In the genomic region with DNA sequence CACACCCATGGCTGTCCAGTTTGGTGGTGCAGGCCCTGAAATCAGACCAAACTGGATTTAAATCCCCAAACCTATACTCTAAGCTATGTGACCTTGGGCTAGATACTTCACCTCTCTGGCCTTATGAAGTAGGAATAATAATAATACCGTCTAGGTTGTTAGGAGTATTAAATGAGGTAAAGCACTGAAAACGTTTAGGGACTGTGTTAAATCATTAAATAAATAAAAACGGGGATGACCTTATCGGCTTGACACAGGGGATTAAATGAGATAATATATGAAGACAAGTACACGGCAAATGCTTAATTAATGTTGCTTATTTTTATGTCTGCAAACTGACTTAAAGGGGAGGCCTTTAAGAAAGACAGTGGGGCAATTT, we compare ENCODE assay signal across 8 cellular contexts. TPM values are rescaled to one million over a fixed set of nuclear protein-coding genes. Genes with fewer than 3 reads are reported as not detected.
DNase-seq lines count a peak whose midpoint lies in the region; ATAC-seq and TF ChIP-seq lines count a peak whose summit lies in the region.

No MANE protein-coding gene starts in this region.

- H3K36me3 ChIP-seq in SJCRH30 (no peaks in the 10 kb centered on the region), esophagus squamous epithelium (no peaks in the 10 kb centered on the region)

- peak overlapping the region; percentile 88 for H3K27ac Mint-ChIP-seq in Calu3 (ENCODE audit: unreplicated experiment)
- H3K27ac Mint-ChIP-seq in progenitor cell of endocrine pancreas = peak overlapping the region; percentile 94

- BruUV-seq in Calu3 (replicated peaks; lab: Mats Ljungman, UMichigan) = no TSS peak

- H3K27ac ChIP-seq in SJCRH30 = peak overlapping the region; percentile 7; the same call in 1 of the 2 replicates
- H3K27ac ChIP-seq in esophagus squamous epithelium = peak overlapping the region; percentile 84 to 91 (median 88)

- WGBS in esophagus squamous epithelium, 2 donors = 26 to 38% methylated on average over 5 of the region's 5 CpGs

- H3K4me3 Mint-ChIP-seq in Calu3 (ENCODE audit: low read depth, unreplicated experiment) (peak overlapping the region; percentile 98), progenitor cell of endocrine pancreas (ENCODE audit: low read depth) (peak overlapping the region; percentile 98)

- intact Hi-C loops in Calu3 (cut with micrococcal nuclease; ENCODE audit: unreplicated experiment) = no loop called here
- intact Hi-C loops in esophagus squamous epithelium (cut with DNase I) = no loop called here

- ATAC-seq in HG03432 (IDR thresholded peaks at IDR 0.05; ENCODE audit: unreplicated experiment) (no peak), HG03469 (IDR thresholded peaks at IDR 0.05; ENCODE audit: unreplicated experiment) (no peak)

- H3K27me3 ChIP-seq in SJCRH30 (no peaks in the 10 kb centered on the region), esophagus squamous epithelium (no peaks in the 10 kb centered on the region)

- H3K4me1 Mint-ChIP-seq in Calu3 (ENCODE audit: low read depth, unreplicated experiment) (peaks cover 70% of the 10 kb centered on the region), progenitor cell of endocrine pancreas (ENCODE audit: low read depth) (peaks cover 34% of the 10 kb centered on the region)

- CTCF ChIA-PET in Calu3 (lab: Charles Lee) = interaction anchor here (0.6 kb wide), 2 partner anchors 245 to 1216 kb away, joined by 3 read pairs; no protein-coding TSS in a partner anchor

- H3K9me3 Mint-ChIP-seq in Calu3 (ENCODE audit: low read depth, unreplicated experiment) (no peaks in the 10 kb centered on the region), progenitor cell of endocrine pancreas (ENCODE audit: low read depth) (no peaks in the 10 kb centered on the region)

- no peak for TF ChIP-seq POLR2A in esophagus squamous epithelium (IDR thresholded peaks at IDR 0.05)

- H3K36me3 Mint-ChIP-seq in Calu3 (ENCODE audit: insufficient read depth, unreplicated experiment) (peaks cover 28% of the 10 kb centered on the region), progenitor cell of endocrine pancreas (ENCODE audit: insufficient read depth) (no peaks in the 10 kb centered on the region)

- H3K4me1 ChIP-seq in SJCRH30 = peaks cover 10% of the 10 kb centered on the region
- H3K4me1 ChIP-seq in esophagus squamous epithelium = peaks cover 10 to 55% (median 11%) of the 10 kb centered on the region in 3 donors

- H3K4me3 ChIP-seq in SJCRH30 = peak overlapping the region; percentile 82
- H3K4me3 ChIP-seq in esophagus squamous epithelium = peak overlapping the region; percentile 79 to 96 (median 84)

- H3K9me3 ChIP-seq in SJCRH30 (replicated peaks) (no peaks in the 10 kb centered on the region), esophagus squamous epithelium (no peaks in the 10 kb centered on the region)

- no peaks in the 10 kb centered on the region for H3K27me3 Mint-ChIP-seq in Calu3 (ENCODE audit: unreplicated experiment)
- H3K27me3 Mint-ChIP-seq in progenitor cell of endocrine pancreas = no peaks in the 10 kb centered on the region

- TF ChIP-seq CTCF in Calu3 (IDR thresholded peaks at IDR 0.05; ENCODE audit: unreplicated experiment) (no peak), esophagus squamous epithelium (IDR thresholded peaks at IDR 0.05) (no peak), progenitor cell of endocrine pancreas (IDR thresholded peaks at IDR 0.05; ENCODE audit: unreplicated experiment) (no peak)

- DNase-seq in Calu3 (no peak), SJCRH30 (no peak), esophagus squamous epithelium (lab: John Stamatoyannopoulos, UW) (no peak), progenitor cell of endocrine pancreas (ENCODE audit: low spot score, unreplicated experiment) (no peak), LoVo (ENCODE audit: low spot score) (no peak), NCI-H345 (lab: John Stamatoyannopoulos, UW) (no peak)

RNA-seq across cellular contexts. Expression of gene STK4, which starts 0.7 kb away (rescaled TPM):
- 53.1 and 58.3 TPM in 2 replicates for total RNA-seq in Calu3 (2022)
- total RNA-seq in SJCRH30 (2014; rRNA removed; shearing (Covaris generic)) = 43.2 and 49.2 TPM in 2 replicates
- 10 to 100 TPM; 14.6 to 29.8 (median 17.6) TPM for total RNA-seq in esophagus squamous epithelium
- total RNA-seq in progenitor cell of endocrine pancreas = 36.3 and 37.4 TPM in 2 replicates

RNA-seq across cellular contexts. Expression of gene TOMM34, which starts 5.4 kb away (rescaled TPM):
- total RNA-seq in Calu3 (2022) (61.1 TPM in 2 replicates), esophagus squamous epithelium (10 to 100 TPM; 11.4 to 19.5 (median 16.7) TPM), progenitor cell of endocrine pancreas (40.1 and 40.9 TPM in 2 replicates)
- total RNA-seq in SJCRH30 (2014; rRNA removed; shearing (Covaris generic)) = 43.4 and 43.5 TPM in 2 replicates

RNA-seq across cellular contexts. Expression of gene PABPC1L, which starts 55.8 kb away (rescaled TPM):
- total RNA-seq in Calu3 (2022) (172 and 182 TPM in 2 replicates), esophagus squamous epithelium (10 to 100 TPM in 1 of 4 donors, 1 to 10 TPM in 3; 5.9 to 18.5 (median 8.7) TPM), progenitor cell of endocrine pancreas (211 and 219 TPM in 2 replicates)
- 9.3 and 15.9 TPM in 2 replicates for total RNA-seq in SJCRH30 (2014; rRNA removed; shearing (Covaris generic))
